Comparison of ENCODE assay signal across 3 cellular contexts in the genomic region with DNA sequence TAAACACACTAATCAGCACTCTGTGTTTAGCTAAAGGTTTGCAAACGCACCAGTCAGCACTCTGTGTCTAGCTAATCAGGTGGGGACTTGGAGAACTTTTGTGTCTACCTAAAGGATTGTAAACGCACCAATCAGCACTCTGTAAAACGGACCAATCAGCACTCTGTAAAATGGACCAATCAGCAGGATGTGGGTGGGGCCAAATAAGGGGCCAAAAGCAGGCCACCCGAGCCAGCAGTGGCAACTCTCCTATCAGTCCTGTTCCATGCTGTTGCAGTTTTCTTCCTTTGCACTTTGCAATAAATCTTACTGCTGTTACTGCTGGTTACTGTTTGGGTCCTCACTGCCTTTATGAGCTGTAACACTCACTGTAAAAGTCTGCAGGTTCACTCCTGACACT. TPM values are rescaled to one million over a fixed set of nuclear protein-coding genes. Genes with fewer than 3 reads are reported as not detected.
"Had no signal": no experiment of that assay in that cellular context is flagged by ENCODE, and none has a peak within 500 bp of the region (broad histone marks: within the 10 kb centered on the region; RNA-seq: fewer than 3 reads in every experiment).

No MANE protein-coding gene starts in this region.

RNA-seq across cellular contexts. Expression of a gene that starts 47.2 kb away (rescaled TPM):
- total RNA-seq: GM23338, H4, HFFc6 had no signal
